In the genomic region with DNA sequence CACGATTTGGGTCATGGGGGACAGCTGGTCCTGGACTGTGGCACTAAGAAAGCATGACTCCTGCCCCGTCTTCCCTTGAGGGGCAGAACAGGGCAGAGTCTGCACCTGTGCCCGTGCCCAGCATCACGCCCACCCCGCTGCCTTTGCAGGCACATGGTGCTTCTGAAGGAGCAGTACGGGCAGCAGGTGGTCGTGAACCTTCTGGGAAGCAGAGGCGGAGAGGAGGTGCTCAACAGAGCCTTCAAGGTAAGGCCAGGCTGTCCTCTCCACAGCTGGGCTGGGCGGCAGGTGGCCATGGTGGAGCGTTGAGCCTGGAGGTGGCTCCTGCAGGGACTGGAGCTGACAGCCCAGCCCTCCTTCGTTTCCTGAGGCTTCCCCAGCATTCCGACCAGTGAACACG, we compare ENCODE assay signal across 17 cellular contexts.
A peak's percentile ranks its signal among the peaks of the same experiment; 100 is the strongest.
DNase-seq lines count a peak whose midpoint lies in the region; ATAC-seq, FAIRE-seq and TF ChIP-seq lines count a peak whose summit lies in the region.
"Had no signal": no experiment of that assay in that cellular context is flagged by ENCODE, and none has a peak within 500 bp of the region (broad histone marks: within the 10 kb centered on the region; RNA-seq: fewer than 3 reads in every experiment).

No MANE protein-coding gene starts in this region.

- no peaks in the 10 kb centered on the region for H4K20me1 ChIP-seq in osteoblast (ENCODE audit: insufficient read depth, low read length)

- H3K36me3 Mint-ChIP-seq in natural killer cell treated with Interleukin-12 subunit alpha and Interleukin-12 subunit beta and Interleukin-15 and Interleukin-18, amount 100 ng/mL, for 72 hours = peaks cover under 1% of the 10 kb centered on the region
- H3K36me3 Mint-ChIP-seq in natural killer cell = no peaks in the 10 kb centered on the region

- H3K4me2 ChIP-seq in osteoblast (ENCODE audit: insufficient read depth, low read length) = no peak overlapping the region

- intact Hi-C loops in natural killer cell (cut with micrococcal nuclease) (no loop called here), ascending aorta (cut with DNase I) (no loop called here)

- H3K27ac ChIP-seq in ascending aorta (peak overlapping the region; percentile 96 to 99), osteoblast (ENCODE audit: low read depth, low read length) (peak overlapping the region; percentile 99)
- H3K27ac ChIP-seq: cardiac muscle cell had no signal

- H3K27me3 ChIP-seq in ascending aorta (no peaks in the 10 kb centered on the region), osteoblast (ENCODE audit: insufficient read depth, low read length) (no peaks in the 10 kb centered on the region)
- H3K27me3 ChIP-seq: cardiac muscle cell, esophagus squamous epithelium, upper lobe of left lung had no signal

- no peak for ATAC-seq in natural killer cell treated with Interleukin-12 subunit alpha and Interleukin-12 subunit beta and Interleukin-15 and Interleukin-18, amount 100 ng/mL, for 72 hours
- ATAC-seq in natural killer cell = no peak
- ATAC-seq: activated T-cell treated with anti-CD3 and anti-CD28 coated beads, Interleukin-2, amount 50 U/mL, for 4 hours had no signal

- FAIRE-seq in urothelium cell line (lab: Jason Lieb, UNC) = no peak

- no peaks in the 10 kb centered on the region for H3K9me3 ChIP-seq in ascending aorta
- H3K9me3 ChIP-seq in osteoblast (ENCODE audit: low read depth, low read length) = no peaks in the 10 kb centered on the region
- H3K9me3 ChIP-seq: esophagus squamous epithelium, upper lobe of left lung had no signal

- H3K27me3 Mint-ChIP-seq in natural killer cell treated with Interleukin-12 subunit alpha and Interleukin-12 subunit beta and Interleukin-15 and Interleukin-18, amount 100 ng/mL, for 72 hours = no peaks in the 10 kb centered on the region
- H3K27me3 Mint-ChIP-seq in natural killer cell (ENCODE audit: low read depth in 2 of 2) = no peaks in the 10 kb centered on the region
- H3K27me3 Mint-ChIP-seq: activated naive CD8-positive, alpha-beta T cell treated with anti-CD3 and anti-CD28 coated beads for 36 hours had no signal

- H3K36me3 ChIP-seq in ascending aorta = peaks cover 0 to 19% of the 10 kb centered on the region in 2 donors
- H3K36me3 ChIP-seq in osteoblast (ENCODE audit: insufficient read depth, low read length) = peaks cover 61% of the 10 kb centered on the region
- H3K36me3 ChIP-seq: cardiac muscle cell, upper lobe of left lung had no signal

- H2AFZ ChIP-seq in osteoblast (ENCODE audit: low read length) = no peak overlapping the region

- H3K9me3 Mint-ChIP-seq in natural killer cell treated with Interleukin-12 subunit alpha and Interleukin-12 subunit beta and Interleukin-15 and Interleukin-18, amount 100 ng/mL, for 72 hours = no peaks in the 10 kb centered on the region
- H3K9me3 Mint-ChIP-seq in natural killer cell = no peaks in the 10 kb centered on the region
- H3K9me3 Mint-ChIP-seq: activated naive CD8-positive, alpha-beta T cell treated with anti-CD3 and anti-CD28 coated beads for 36 hours; activated T-cell treated with anti-CD3 and anti-CD28 coated beads, Interleukin-2, amount 50 U/mL, for 4 hours; nephron had no signal

- no peak overlapping the region for H3K27ac Mint-ChIP-seq in natural killer cell treated with Interleukin-12 subunit alpha and Interleukin-12 subunit beta and Interleukin-15 and Interleukin-18, amount 100 ng/mL, for 72 hours
- no peak overlapping the region for H3K27ac Mint-ChIP-seq in natural killer cell
- H3K27ac Mint-ChIP-seq: activated naive CD8-positive, alpha-beta T cell treated with anti-CD3 and anti-CD28 coated beads for 36 hours; nephron had no signal

- no peak overlapping the region for H3K4me3 ChIP-seq in ascending aorta
- no peak overlapping the region for H3K4me3 ChIP-seq in osteoblast (ENCODE audit: insufficient read depth, low read length)
- H3K4me3 ChIP-seq: cardiac muscle cell, esophagus squamous epithelium, upper lobe of left lung had no signal

- TF ChIP-seq CTCF in natural killer cell (IDR thresholded peaks at IDR 0.05) (no peak), ascending aorta (IDR thresholded peaks at IDR 0.05) (no peak), osteoblast (IDR thresholded peaks at IDR 0.05; ENCODE audit: extremely low read depth, low read depth, low read length) (no peak)

- peak; percentile 51 for DNase-seq in natural killer cell treated with Interleukin-12 subunit alpha and Interleukin-12 subunit beta and Interleukin-15 and Interleukin-18, amount 100 ng/mL, for 72 hours (ENCODE audit: low spot score)
- DNase-seq in natural killer cell = no peak
- no peak for DNase-seq in ascending aorta (ENCODE audit: low spot score in 2 of 2)
- DNase-seq in osteoblast (ENCODE audit: insufficient read length, low spot score, missing footprints) = peak; percentile 8
- no peak for DNase-seq in NCI-H510A (lab: John Stamatoyannopoulos, UW)
- DNase-seq in SKM-1 (lab: John Stamatoyannopoulos, UW; ENCODE audit: unreplicated experiment) = no peak
- no peak for DNase-seq in urothelium cell line (ENCODE audit: low spot score)
- DNase-seq in NCI-H345 (lab: John Stamatoyannopoulos, UW) = no peak
- DNase-seq: activated CD4-positive, alpha-beta T cell treated with anti-CD3 and anti-CD28 coated beads, Interleukin-2, amount 50 U/mL, for 4 hours; activated naive CD8-positive, alpha-beta T cell treated with anti-CD3 and anti-CD28 coated beads for 36 hours; activated T-cell treated with anti-CD3 and anti-CD28 coated beads, Interleukin-2, amount 50 U/mL, for 4 hours; AML-193; esophagus squamous epithelium; NCI-H1694 treated with DMSO at 0.1 percent for 48 hours had no signal

- no peak overlapping the region for H3K4me3 Mint-ChIP-seq in natural killer cell treated with Interleukin-12 subunit alpha and Interleukin-12 subunit beta and Interleukin-15 and Interleukin-18, amount 100 ng/mL, for 72 hours
- no peak overlapping the region for H3K4me3 Mint-ChIP-seq in natural killer cell
- H3K4me3 Mint-ChIP-seq: activated naive CD8-positive, alpha-beta T cell treated with anti-CD3 and anti-CD28 coated beads for 36 hours; activated T-cell treated with anti-CD3 and anti-CD28 coated beads, Interleukin-2, amount 50 U/mL, for 4 hours; nephron had no signal

- H3K4me1 Mint-ChIP-seq in natural killer cell treated with Interleukin-12 subunit alpha and Interleukin-12 subunit beta and Interleukin-15 and Interleukin-18, amount 100 ng/mL, for 72 hours (ENCODE audit: low read depth in 2 of 2) = peaks cover 5 to 24% of the 10 kb centered on the region in 2 donors
- H3K4me1 Mint-ChIP-seq in natural killer cell = peaks cover 0 to 6% of the 10 kb centered on the region in 2 donors

- H3K4me1 ChIP-seq in ascending aorta (peaks cover 10 to 24% of the 10 kb centered on the region in 2 donors), osteoblast (ENCODE audit: insufficient read depth, low read length) (peaks cover 57% of the 10 kb centered on the region)

- peaks cover 13% of the 10 kb centered on the region for H3K79me2 ChIP-seq in osteoblast (ENCODE audit: insufficient read depth, low read length)

Comparison
In these comparisons a context has a peak if more than half of its experiments do, and no peak if none do; other contexts are left out.
1. DNase-seq: peak in natural killer cell treated with Interleukin-12 subunit alpha and Interleukin-12 subunit beta and Interleukin-15 and Interleukin-18, amount 100 ng/mL, for 72 hours (single experiment) and osteoblast (single experiment); none in natural killer cell (single experiment), ascending aorta (0 of 2), NCI-H510A (single experiment), SKM-1 (single experiment), urothelium cell line (single experiment) and NCI-H345 (single experiment).